Comparison of ENCODE assay signal across 1 cellular context in genomic region chr20:58303547-58303946, GRCh38.
TF ChIP-seq lines count a peak whose summit lies in the region.

No MANE protein-coding gene starts in this region.

TF ChIP-seq in HepG2, 621 proteins besides CTCF, POLR2A, EP300 and RAD21:
- TF ChIP-seq ZBTB40 (IDR thresholded peaks at IDR 0.05) (no peak), ZBTB40 (CRISPR knock-in tag; IDR thresholded peaks at IDR 0.05) (peak; percentile 77; the same call in 1 of the 2 replicates), SMARCE1 (IDR thresholded peaks at IDR 0.05; ENCODE audit: borderline replicate concordance) (no peak), MED8 (CRISPR knock-in tag; IDR thresholded peaks at IDR 0.05; ENCODE audit: insufficient replicate concordance) (no peak)
